1 cellular context compared by ENCODE assay signal in the genomic region with DNA sequence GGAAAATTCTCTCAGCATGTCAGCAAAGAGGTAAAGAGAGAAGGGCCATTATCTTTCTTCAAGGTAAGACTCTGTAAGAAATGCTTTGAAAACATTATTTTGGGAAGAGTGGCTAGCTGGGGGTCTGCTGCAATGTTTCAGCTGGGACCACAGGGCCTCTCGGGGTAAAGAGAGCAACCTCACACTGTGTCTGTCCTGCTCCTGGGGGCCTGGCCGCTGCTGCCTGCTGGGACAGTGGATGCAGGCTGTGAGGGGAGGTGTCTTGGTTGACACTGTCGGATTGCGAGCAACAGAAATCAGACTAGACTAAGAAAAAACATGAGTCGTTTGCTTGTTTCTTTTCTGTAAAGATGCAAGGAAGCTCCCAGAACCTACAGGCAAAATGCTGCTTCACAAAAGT.
TF ChIP-seq lines count a peak whose summit lies in the region.

No MANE protein-coding gene starts in this region.

TF ChIP-seq in WTC11, 78 proteins besides CTCF, POLR2A, EP300 and RAD21 (continued from another document):
- no peak for TF ChIP-seq ZNF425 (CRISPR knock-in tag; conservative IDR thresholded peaks at IDR 0.05)
- no peak for TF ChIP-seq NR3C1 (CRISPR knock-in tag; conservative IDR thresholded peaks at IDR 0.05; ENCODE audit: low read depth)
- TF ChIP-seq E2F4 (CRISPR knock-in tag; IDR thresholded peaks at IDR 0.05; ENCODE audit: borderline replicate concordance, low read depth): no peak
- TF ChIP-seq GABPB1 (CRISPR knock-in tag; IDR thresholded peaks at IDR 0.05): no peak
- TF ChIP-seq TEAD4 (CRISPR knock-in tag; IDR thresholded peaks at IDR 0.05): no peak
